Comparison of ENCODE assay signal across 18 cellular contexts in the genomic region with DNA sequence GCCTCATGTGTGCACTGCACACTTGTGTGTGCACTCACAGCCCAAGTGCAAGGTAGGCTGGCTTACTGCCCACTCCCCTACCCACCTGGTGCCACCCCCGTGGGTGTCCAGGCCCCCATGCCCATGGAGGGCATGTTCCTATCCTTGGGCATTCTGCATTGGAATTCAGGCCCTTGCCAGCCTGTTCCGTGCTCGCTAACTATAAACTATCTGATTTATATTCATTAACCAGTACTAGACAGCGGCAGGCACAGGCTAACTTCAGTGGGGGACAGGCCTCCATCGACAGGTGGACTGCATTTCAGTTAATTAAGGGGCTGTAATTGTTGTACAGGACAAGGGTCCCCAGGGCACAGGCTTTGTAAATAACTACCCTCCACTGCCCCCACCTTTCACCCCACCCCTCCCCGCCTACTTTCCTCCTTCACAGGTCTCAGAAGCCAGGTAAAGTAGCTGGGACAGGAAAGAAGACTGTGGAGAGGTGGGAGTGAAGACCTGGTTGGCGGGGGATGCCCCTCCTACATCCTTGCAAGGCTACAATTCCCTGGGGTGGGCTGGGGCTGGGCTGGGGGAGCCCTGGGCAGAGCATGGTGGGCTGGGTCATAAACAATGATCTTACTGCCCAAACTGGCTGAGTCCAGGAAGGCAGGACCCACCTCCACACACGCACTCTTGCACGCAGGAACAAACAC.
"Had no signal": no experiment of that assay in that cellular context is flagged by ENCODE, and none has a peak within 500 bp of the region (broad histone marks: within the 10 kb centered on the region; RNA-seq: fewer than 3 reads in every experiment).

No MANE protein-coding gene starts in this region.

- H3K36me3 ChIP-seq: tibial artery had no signal

- H3K9ac ChIP-seq: parathyroid adenoma had no signal

- H3K4me1 ChIP-seq: parathyroid adenoma, tibial artery had no signal

- H3K4me1 Mint-ChIP-seq: activated T-helper 17 cell treated with anti-CD3 and anti-CD28 coated beads, Interleukin-2, amount 50 U/mL, for 72 hours had no signal

- ATAC-seq: activated CD8-positive, alpha-beta T cell treated with anti-CD3 and anti-CD28 coated beads for 36 hours; activated T-helper 17 cell treated with anti-CD3 and anti-CD28 coated beads, Interleukin-2, amount 50 U/mL, for 72 hours; left cardiac atrium; mucosa of descending colon had no signal

- H3K9me3 Mint-ChIP-seq: activated CD8-positive, alpha-beta T cell treated with anti-CD3 and anti-CD28 coated beads for 36 hours; activated naive CD4-positive, alpha-beta T cell treated with anti-CD3 and anti-CD28 coated beads for 36 hours; activated T-helper 17 cell treated with anti-CD3 and anti-CD28 coated beads, Interleukin-2, amount 50 U/mL, for 72 hours; naive B cell; T-helper 2 cell treated with Interferon-gamma antibody and Interleukin-4, amounts not matched to agents 5 μg/mL and 100 μg/mL, for 36 hours had no signal

- H3K4me3 ChIP-seq: dorsolateral prefrontal cortex, mucosa of descending colon, tibial artery had no signal

- H3K79me2 ChIP-seq: parathyroid adenoma had no signal

- H3K27ac ChIP-seq: dorsolateral prefrontal cortex, parathyroid adenoma, tibial artery had no signal

- DNase-seq: activated CD4-positive, alpha-beta T cell treated with anti-CD3 and anti-CD28 coated beads for 48 hours; activated CD4-positive, CD25-positive, alpha-beta regulatory T cell; activated CD8-positive, alpha-beta T cell treated with anti-CD3 and anti-CD28 coated beads for 36 hours; activated naive CD4-positive, alpha-beta T cell treated with anti-CD3 and anti-CD28 coated beads for 36 hours; activated T-cell treated with anti-CD3 and anti-CD28 coated beads, Interleukin-2, amount 50 U/mL, for 1 hour; central memory CD4-positive, alpha-beta T cell; left cardiac atrium; mucosa of descending colon; naive B cell; stimulated activated CD4-positive, alpha-beta T cell treated with anti-CD3 and anti-CD28 coated beads, Interleukin-12 subunit alpha, Interleukin-12 subunit beta, amount 100 ng/mL, for 4 hours; stimulated activated CD4-positive, alpha-beta T cell treated with anti-CD3 and anti-CD28 coated beads, Interleukin-1b, Interleukin-23, amount 100 ng/mL, for 48 hours; stimulated activated naive CD4-positive, alpha-beta T cell treated with Interleukin-2 at 50 U/mL for 16 hours; tibial artery had no signal

- H3K27ac Mint-ChIP-seq: activated CD8-positive, alpha-beta T cell treated with anti-CD3 and anti-CD28 coated beads for 36 hours; activated naive CD4-positive, alpha-beta T cell treated with anti-CD3 and anti-CD28 coated beads for 36 hours; activated T-helper 17 cell treated with anti-CD3 and anti-CD28 coated beads, Interleukin-2, amount 50 U/mL, for 72 hours; T-helper 2 cell treated with Interferon-gamma antibody and Interleukin-4, amounts not matched to agents 5 μg/mL and 100 μg/mL, for 36 hours had no signal

- H3K36me3 Mint-ChIP-seq: brain, naive B cell had no signal

- H3K4me3 Mint-ChIP-seq: activated CD8-positive, alpha-beta T cell treated with anti-CD3 and anti-CD28 coated beads for 36 hours; activated naive CD4-positive, alpha-beta T cell treated with anti-CD3 and anti-CD28 coated beads for 36 hours; activated T-helper 17 cell treated with anti-CD3 and anti-CD28 coated beads, Interleukin-2, amount 50 U/mL, for 72 hours; brain; T-helper 2 cell treated with Interferon-gamma antibody and Interleukin-4, amounts not matched to agents 5 μg/mL and 100 μg/mL, for 36 hours had no signal
